1 cellular context compared by ENCODE assay signal in the genomic region with DNA sequence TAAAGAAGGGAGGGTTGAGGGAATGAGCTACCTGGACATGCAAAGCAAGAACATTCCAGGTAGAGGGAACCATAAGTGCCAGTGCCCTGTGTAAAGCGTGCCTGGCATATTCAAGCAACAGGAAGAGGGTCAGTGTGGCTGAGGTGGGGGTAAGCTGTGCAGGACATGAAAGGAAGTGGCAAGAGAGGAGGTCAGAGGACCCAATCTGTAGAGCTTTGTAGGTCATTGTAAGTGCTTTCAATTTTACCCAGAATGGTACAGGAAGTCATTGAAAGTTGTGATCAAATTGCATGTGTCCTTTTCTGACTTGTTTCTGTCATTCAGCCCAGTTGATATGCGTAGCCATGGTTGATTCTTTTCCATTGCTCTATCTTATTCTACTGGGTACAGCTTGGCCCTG.
TF ChIP-seq lines count a peak whose summit lies in the region.

No MANE protein-coding gene starts in this region.

TF ChIP-seq in HepG2, 621 proteins besides CTCF, POLR2A, EP300 and RAD21 (continued from another document):
- TF ChIP-seq ZNF407 (CRISPR knock-in tag; IDR thresholded peaks at IDR 0.05; ENCODE audit: not compliant biosample characterization) (no peak), TSC22D2 (CRISPR knock-in tag; IDR thresholded peaks at IDR 0.05; ENCODE audit: borderline replicate concordance) (no peak), ZNF317 (CRISPR knock-in tag; IDR thresholded peaks at IDR 0.05) (no peak), ZNF383 (CRISPR knock-in tag; IDR thresholded peaks at IDR 0.05; ENCODE audit: borderline replicate concordance) (no peak), ARID4A (CRISPR knock-in tag; IDR thresholded peaks at IDR 0.05; ENCODE audit: borderline replicate concordance) (no peak), ZNF597 (CRISPR knock-in tag; IDR thresholded peaks at IDR 0.05) (no peak), SRY (CRISPR knock-in tag; IDR thresholded peaks at IDR 0.05) (no peak), ZNF160 (CRISPR knock-in tag; IDR thresholded peaks at IDR 0.05) (no peak), HDAC1 (CRISPR knock-in tag; IDR thresholded peaks at IDR 0.05) (no peak)
- TF ChIP-seq, protein P1, sequence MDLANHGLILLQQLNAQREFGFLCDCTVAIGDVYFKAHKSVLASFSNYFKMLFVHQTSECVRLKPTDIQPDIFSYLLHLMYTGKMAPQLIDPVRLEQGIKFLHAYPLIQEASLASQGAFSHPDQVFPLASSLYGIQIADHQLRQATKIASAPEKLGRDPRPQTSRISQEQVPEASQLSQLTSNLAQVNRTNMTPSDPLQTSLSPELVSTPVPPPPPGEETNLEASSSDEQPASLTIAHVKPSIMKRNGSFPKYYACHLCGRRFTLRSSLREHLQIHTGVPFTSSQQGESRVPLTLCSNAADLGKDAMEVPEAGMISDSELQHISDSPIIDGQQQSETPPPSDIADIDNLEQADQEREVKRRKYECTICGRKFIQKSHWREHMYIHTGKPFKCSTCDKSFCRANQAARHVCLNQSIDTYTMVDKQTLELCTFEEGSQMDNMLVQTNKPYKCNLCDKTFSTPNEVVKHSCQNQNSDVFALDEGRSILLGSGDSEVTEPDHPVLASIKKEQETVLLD (CRISPR knock-in tag; IDR thresholded peaks at IDR 0.05; ENCODE audit: low read depth), result no peak
- TF ChIP-seq, protein P2, sequence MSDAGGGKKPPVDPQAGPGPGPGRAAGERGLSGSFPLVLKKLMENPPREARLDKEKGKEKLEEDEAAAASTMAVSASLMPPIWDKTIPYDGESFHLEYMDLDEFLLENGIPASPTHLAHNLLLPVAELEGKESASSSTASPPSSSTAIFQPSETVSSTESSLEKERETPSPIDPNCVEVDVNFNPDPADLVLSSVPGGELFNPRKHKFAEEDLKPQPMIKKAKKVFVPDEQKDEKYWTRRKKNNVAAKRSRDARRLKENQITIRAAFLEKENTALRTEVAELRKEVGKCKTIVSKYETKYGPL (CRISPR knock-in tag; IDR thresholded peaks at IDR 0.05), result no peak
- TF ChIP-seq, protein P3, sequence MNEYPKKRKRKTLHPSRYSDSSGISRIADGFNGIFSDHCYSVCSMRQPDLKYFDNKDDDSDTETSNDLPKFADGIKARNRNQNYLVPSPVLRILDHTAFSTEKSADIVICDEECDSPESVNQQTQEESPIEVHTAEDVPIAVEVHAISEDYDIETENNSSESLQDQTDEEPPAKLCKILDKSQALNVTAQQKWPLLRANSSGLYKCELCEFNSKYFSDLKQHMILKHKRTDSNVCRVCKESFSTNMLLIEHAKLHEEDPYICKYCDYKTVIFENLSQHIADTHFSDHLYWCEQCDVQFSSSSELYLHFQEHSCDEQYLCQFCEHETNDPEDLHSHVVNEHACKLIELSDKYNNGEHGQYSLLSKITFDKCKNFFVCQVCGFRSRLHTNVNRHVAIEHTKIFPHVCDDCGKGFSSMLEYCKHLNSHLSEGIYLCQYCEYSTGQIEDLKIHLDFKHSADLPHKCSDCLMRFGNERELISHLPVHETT (CRISPR knock-in tag; conservative IDR thresholded peaks at IDR 0.05), result no peak
